ENCODE assay signal across 12 cellular contexts in the genomic region with DNA sequence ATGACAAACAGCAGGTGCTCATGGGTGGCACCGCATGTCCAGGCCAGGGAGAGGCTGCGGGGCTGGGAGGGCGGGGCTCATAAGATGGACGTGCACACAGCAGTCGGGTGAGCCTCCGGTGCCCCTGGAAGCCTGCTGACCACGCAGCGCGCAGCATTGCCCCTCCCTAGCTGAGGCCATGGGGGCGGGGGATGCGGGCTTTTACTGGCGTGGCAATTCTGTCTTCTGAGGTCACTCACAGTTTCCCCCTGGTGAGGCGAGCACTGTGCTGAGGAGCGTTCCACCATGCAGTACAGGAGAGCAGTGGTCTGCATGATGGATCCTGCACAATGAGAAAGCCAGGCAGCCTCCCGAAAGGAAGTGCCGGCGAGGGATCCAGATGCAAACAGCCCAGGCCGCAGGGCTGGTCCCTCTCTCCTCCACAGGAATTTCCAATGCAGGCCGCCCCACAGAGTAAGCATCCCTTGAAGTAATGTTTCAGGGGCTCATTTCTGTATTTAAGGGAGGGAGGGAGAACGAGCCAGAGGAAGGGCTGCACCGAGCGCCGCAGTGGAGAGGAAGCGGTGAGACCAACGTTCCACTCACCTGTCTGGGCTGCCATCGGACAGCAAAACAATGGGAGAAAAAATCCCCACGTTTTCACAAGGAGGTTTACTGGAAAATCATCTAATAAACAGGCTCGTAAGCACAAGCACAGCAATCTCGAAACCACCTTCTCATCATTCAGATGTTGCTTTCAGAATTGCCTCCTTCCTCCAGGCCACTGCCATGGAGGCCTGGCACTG. TPM values are rescaled to one million over a fixed set of nuclear protein-coding genes. Genes with fewer than 3 reads are reported as not detected.
A peak's percentile ranks its signal among the peaks of the same experiment; 100 is the strongest.
DNase-seq lines count a peak whose midpoint lies in the region; ATAC-seq and TF ChIP-seq lines count a peak whose summit lies in the region.
"Had no signal": no experiment of that assay in that cellular context is flagged by ENCODE, and none has a peak within 500 bp of the region (broad histone marks: within the 10 kb centered on the region; RNA-seq: fewer than 3 reads in every experiment).

No MANE protein-coding gene starts in this region.

- H3K36me3 Mint-ChIP-seq in IgD-negative memory B cell = no peaks in the 10 kb centered on the region
- no peaks in the 10 kb centered on the region for H3K36me3 Mint-ChIP-seq in activated CD8-positive, alpha-beta T cell treated with anti-CD3 and anti-CD28 coated beads, Interleukin-2, amount 10 ng/mL, durations not matched to agents 7 days and 5 days (ENCODE audit: low read depth)
- H3K36me3 Mint-ChIP-seq in central memory CD8-positive, alpha-beta T cell (ENCODE audit: insufficient read depth) = peaks cover 2% of the 10 kb centered on the region
- H3K36me3 Mint-ChIP-seq: CD14-positive monocyte had no signal

- no peak for TF ChIP-seq POLR2A in GM18505 (IDR thresholded peaks at IDR 0.05; ENCODE audit: borderline replicate concordance, extremely low read depth, insufficient read depth, insufficient read length)

- H3K27ac Mint-ChIP-seq in IgD-negative memory B cell = no peak overlapping the region
- peak overlapping the region; percentile 93 for H3K27ac Mint-ChIP-seq in activated CD8-positive, alpha-beta T cell treated with anti-CD3 and anti-CD28 coated beads, Interleukin-2, amount 10 ng/mL, durations not matched to agents 7 days and 5 days
- peak overlapping the region; percentile 54 for H3K27ac Mint-ChIP-seq in central memory CD8-positive, alpha-beta T cell (ENCODE audit: low read depth)

- ATAC-seq in activated CD8-positive, alpha-beta T cell treated with anti-CD3 and anti-CD28 coated beads, Interleukin-2, amount 10 ng/mL, durations not matched to agents 7 days and 5 days = no peak
- ATAC-seq in central memory CD8-positive, alpha-beta T cell (replicated peaks; ENCODE audit: extremely low read depth, poor library complexity, severe bottlenecking) = peak; percentile 8
- ATAC-seq in GM18505 (IDR thresholded peaks at IDR 0.05; ENCODE audit: unreplicated experiment) = no peak

- H3K9me3 Mint-ChIP-seq in IgD-negative memory B cell = no peaks in the 10 kb centered on the region
- H3K9me3 Mint-ChIP-seq in activated CD8-positive, alpha-beta T cell treated with anti-CD3 and anti-CD28 coated beads, Interleukin-2, amount 10 ng/mL, durations not matched to agents 7 days and 5 days (ENCODE audit: insufficient read depth) = no peaks in the 10 kb centered on the region
- H3K9me3 Mint-ChIP-seq in central memory CD8-positive, alpha-beta T cell = no peaks in the 10 kb centered on the region

- CTCF ChIA-PET in activated CD8-positive, alpha-beta T cell treated with anti-CD3 and anti-CD28 coated beads, Interleukin-2, amount 10 ng/mL, durations not matched to agents 7 days and 5 days (lab: Charles Lee) = interaction anchor here (0.9 to 3.3 kb wide), 12 partner anchors 12 to 137 kb away, joined by 3 to 25 read pairs (median 6); no protein-coding TSS in a partner anchor

- H3K4me3 Mint-ChIP-seq in IgD-negative memory B cell = peak overlapping the region in 3 of 4 donors; percentile 4 to 68 (median 45)
- H3K4me3 Mint-ChIP-seq in activated CD8-positive, alpha-beta T cell treated with anti-CD3 and anti-CD28 coated beads, Interleukin-2, amount 10 ng/mL, durations not matched to agents 7 days and 5 days = peak overlapping the region; percentile 52
- H3K4me3 Mint-ChIP-seq in central memory CD8-positive, alpha-beta T cell = peak overlapping the region; percentile 68
- H3K4me3 Mint-ChIP-seq: CD14-positive monocyte had no signal

- peak; percentile 51 for DNase-seq in activated CD8-positive, alpha-beta T cell treated with anti-CD3 and anti-CD28 coated beads, Interleukin-2, amount 10 ng/mL, durations not matched to agents 7 days and 5 days
- DNase-seq in central memory CD8-positive, alpha-beta T cell (ENCODE audit: low spot score in 2 of 2) = no peak
- peak; percentile 24 for DNase-seq in stimulated activated CD8-positive, alpha-beta memory T cell treated with anti-CD3 and anti-CD28 coated beads, Interleukin-12 subunit alpha, Interleukin-12 subunit beta, amount 100 ng/mL, for 24 hours (ENCODE audit: extremely low read depth)
- DNase-seq in occipital lobe (lab: John Stamatoyannopoulos, UW) = no peak
- no peak for DNase-seq in globus pallidus (ENCODE audit: low spot score)
- DNase-seq in central memory CD4-positive, alpha-beta T cell = no peak
- DNase-seq: colonic mucosa, Karpas-422, NCI-H2029 treated with DMSO at 0.1 percent for 48 hours had no signal

- POLR2A ChIA-PET in activated CD8-positive, alpha-beta T cell treated with anti-CD3 and anti-CD28 coated beads, Interleukin-2, amount 10 ng/mL, durations not matched to agents 7 days and 5 days (lab: Charles Lee) = interaction anchor here (1.0 to 4.6 kb wide), 8 partner anchors 16 to 63 kb away, joined by 3 to 70 read pairs (median 12); a partner anchor contains a TSS

- H3K27me3 Mint-ChIP-seq in IgD-negative memory B cell = peaks cover 4% of the 10 kb centered on the region
- no peaks in the 10 kb centered on the region for H3K27me3 Mint-ChIP-seq in activated CD8-positive, alpha-beta T cell treated with anti-CD3 and anti-CD28 coated beads, Interleukin-2, amount 10 ng/mL, durations not matched to agents 7 days and 5 days (ENCODE audit: low read depth)
- H3K27me3 Mint-ChIP-seq in central memory CD8-positive, alpha-beta T cell = no peaks in the 10 kb centered on the region

- H3K4me1 Mint-ChIP-seq in IgD-negative memory B cell = peaks cover 9 to 14% (median 13%) of the 10 kb centered on the region in 3 donors
- peaks cover 55% of the 10 kb centered on the region for H3K4me1 Mint-ChIP-seq in activated CD8-positive, alpha-beta T cell treated with anti-CD3 and anti-CD28 coated beads, Interleukin-2, amount 10 ng/mL, durations not matched to agents 7 days and 5 days (ENCODE audit: low read depth)
- H3K4me1 Mint-ChIP-seq in central memory CD8-positive, alpha-beta T cell = peaks cover 33% of the 10 kb centered on the region

RNA-seq across cellular contexts. Expression of a gene that starts 56.0 kb away (rescaled TPM):
- polyA plus RNA-seq in IgD-negative memory B cell = 22.9 TPM
- 10 to 100 TPM; 91.2 to 95.2 TPM for total RNA-seq in activated CD8-positive, alpha-beta T cell treated with anti-CD3 and anti-CD28 coated beads, Interleukin-2, amount 10 ng/mL, durations not matched to agents 7 days and 5 days
- 0.16 TPM for total RNA-seq in occipital lobe

Comparison
In these comparisons a context has a peak if more than half of its experiments do, and no peak if none do; other contexts are left out.
1. H3K27ac Mint-ChIP-seq: peak in activated CD8-positive, alpha-beta T cell treated with anti-CD3 and anti-CD28 coated beads, Interleukin-2, amount 10 ng/mL, durations not matched to agents 7 days and 5 days (single experiment) and central memory CD8-positive, alpha-beta T cell (single experiment); none in IgD-negative memory B cell (0 of 3).
2. DNase-seq: peak in activated CD8-positive, alpha-beta T cell treated with anti-CD3 and anti-CD28 coated beads, Interleukin-2, amount 10 ng/mL, durations not matched to agents 7 days and 5 days (single experiment) and stimulated activated CD8-positive, alpha-beta memory T cell treated with anti-CD3 and anti-CD28 coated beads, Interleukin-12 subunit alpha, Interleukin-12 subunit beta, amount 100 ng/mL, for 24 hours (single experiment); none in central memory CD8-positive, alpha-beta T cell (0 of 2), occipital lobe (single experiment), globus pallidus (single experiment) and central memory CD4-positive, alpha-beta T cell (single experiment).
3. RNA of a gene that starts 56.0 kb away (total RNA-seq): 91.2 to 95.2 TPM in activated CD8-positive, alpha-beta T cell treated with anti-CD3 and anti-CD28 coated beads, Interleukin-2, amount 10 ng/mL, durations not matched to agents 7 days and 5 days; 0.16 TPM in occipital lobe (single experiment); every median in the first group is over 10 times any median in the second.
4. Peak in every context shown above with its lines, with median percentiles within 50 percentile points of each other: H3K4me3 Mint-ChIP-seq.